In the genomic region with DNA sequence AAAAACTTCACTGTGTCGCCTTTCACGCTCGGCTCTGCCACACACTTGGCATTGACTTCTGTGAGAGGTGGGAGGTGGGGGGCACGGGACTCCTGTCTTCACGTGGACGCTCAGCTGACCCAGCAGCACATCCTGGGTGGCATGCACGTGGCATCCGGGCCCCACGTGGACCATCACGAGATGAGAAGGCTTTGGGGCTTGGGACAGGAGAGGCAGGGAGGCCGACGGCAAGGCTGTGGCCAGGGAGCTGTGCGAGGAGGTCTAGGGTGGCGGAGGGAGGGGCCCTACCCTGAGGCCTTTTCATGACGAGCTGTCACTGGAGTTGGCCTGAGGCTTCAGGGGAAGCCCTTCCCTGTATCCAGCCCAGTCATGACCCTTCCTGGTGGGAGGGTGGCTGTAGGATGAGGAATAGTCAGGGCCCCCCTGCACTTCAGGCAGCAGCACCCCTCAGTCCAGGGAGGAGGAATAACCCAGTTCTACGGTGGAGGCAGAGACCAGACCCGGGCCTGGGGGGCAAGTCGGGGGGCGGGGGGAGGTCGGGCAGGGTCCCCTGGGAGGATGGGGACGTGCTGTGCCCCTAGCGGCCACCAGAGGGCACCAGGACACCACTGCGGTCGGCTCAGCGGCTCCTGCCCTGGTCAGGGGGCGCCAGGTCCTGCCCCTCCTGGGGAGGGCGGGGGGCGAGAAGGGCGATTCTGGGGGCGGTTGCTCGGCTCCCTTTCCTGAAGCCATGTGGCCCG, we compare ENCODE assay signal across 7 cellular contexts. TPM values are rescaled to one million over a fixed set of nuclear protein-coding genes. Genes with fewer than 3 reads are reported as not detected.
DNase-seq lines count a peak whose midpoint lies in the region; ATAC-seq and TF ChIP-seq lines count a peak whose summit lies in the region.
"Had no signal": no experiment of that assay in that cellular context is flagged by ENCODE, and none has a peak within 500 bp of the region (broad histone marks: within the 10 kb centered on the region; RNA-seq: fewer than 3 reads in every experiment).

No MANE protein-coding gene starts in this region.

- intact Hi-C loops in Calu3 (cut with micrococcal nuclease; ENCODE audit: unreplicated experiment): no loop called here

- ATAC-seq in GM18868 (IDR thresholded peaks at IDR 0.05; ENCODE audit: unreplicated experiment): no peak
- no peak for ATAC-seq in GM21360 (IDR thresholded peaks at IDR 0.05; ENCODE audit: unreplicated experiment)

- H3K36me3 Mint-ChIP-seq in Calu3 (ENCODE audit: insufficient read depth, unreplicated experiment): no peaks in the 10 kb centered on the region
- peaks cover 5% of the 10 kb centered on the region for H3K36me3 Mint-ChIP-seq in chondrocyte (ENCODE audit: low read depth)

- no peak overlapping the region for H3K27ac Mint-ChIP-seq in Calu3 (ENCODE audit: unreplicated experiment)
- no peak overlapping the region for H3K27ac Mint-ChIP-seq in chondrocyte (ENCODE audit: unreplicated experiment)

- H3K4me3 ChIP-seq in retinal pigment epithelial cell (ENCODE audit: low read length): no peak overlapping the region

- CTCF ChIA-PET in Calu3 (lab: Charles Lee): interaction anchor here (0.7 to 2.9 kb wide), 2 partner anchors 18 to 80 kb away, joined by 3 to 9 read pairs; no protein-coding TSS in a partner anchor

- in situ Hi-C loops in SK-MEL-5 (cut with HindIII; ENCODE audit: low pct_unique_long_range_greater_than_20kb, low sequenced_read_pairs): no loop called here

- TF ChIP-seq CTCF in Calu3 (IDR thresholded peaks at IDR 0.05; ENCODE audit: unreplicated experiment): peak; percentile 97
- TF ChIP-seq CTCF in chondrocyte (IDR thresholded peaks at IDR 0.05): peak; percentile 97
- TF ChIP-seq CTCF in retinal pigment epithelial cell (conservative IDR thresholded peaks at IDR 0.05; ENCODE audit: low read depth, low read length): peak; percentile 75

- DNase-seq in Calu3 (peak; percentile 57), SK-MEL-5 (ENCODE audit: low read depth, low spot score) (peak; percentile 36), chondrocyte (ENCODE audit: low spot score) (no peak), retinal pigment epithelial cell (ENCODE audit: low read depth) (no peak)

- no peaks in the 10 kb centered on the region for H3K4me1 Mint-ChIP-seq in Calu3 (ENCODE audit: low read depth, unreplicated experiment)
- no peaks in the 10 kb centered on the region for H3K4me1 Mint-ChIP-seq in chondrocyte (ENCODE audit: low read depth)

- no TSS peak for BruUV-seq in Calu3 (replicated peaks; lab: Mats Ljungman, UMichigan)

- H3K9me3 Mint-ChIP-seq in Calu3 (ENCODE audit: low read depth, unreplicated experiment) (no peaks in the 10 kb centered on the region), chondrocyte (ENCODE audit: low read depth) (peaks cover 6% of the 10 kb centered on the region)

- H3K27me3 Mint-ChIP-seq in Calu3 (ENCODE audit: unreplicated experiment): peaks cover 43% of the 10 kb centered on the region
- H3K27me3 Mint-ChIP-seq in chondrocyte (ENCODE audit: low read depth): peaks cover 5% of the 10 kb centered on the region

- peak overlapping the region; percentile 26 for H3K4me3 Mint-ChIP-seq in Calu3 (ENCODE audit: low read depth, unreplicated experiment)
- no peak overlapping the region for H3K4me3 Mint-ChIP-seq in chondrocyte (ENCODE audit: unreplicated experiment)

RNA-seq across cellular contexts. Expression of a gene that starts 2.0 kb away (rescaled TPM):
- total RNA-seq in Calu3 (2022) (not detected in 2 replicates), chondrocyte (0.12 to 0.37 TPM (median 0.31 TPM) in 3 replicates)
- 0.85 and 1.3 TPM in 2 replicates for total RNA-seq in SK-MEL-5 (2014; rRNA removed; shearing (Covaris generic))
- polyA plus RNA-seq in SK-MEL-5 (2015; cell fraction: cytosol; rRNA removed): 0.42 and 0.81 TPM in 2 replicates
- polyA plus RNA-seq in SK-MEL-5 (2015; cell fraction: nucleus; rRNA removed): 0.60 TPM in 1 of 2 replicates, not detected in the other
- total RNA-seq: LHCN-M2 had no signal

RNA-seq across cellular contexts. Expression of a gene that starts 16.0 kb away (rescaled TPM):
- total RNA-seq in Calu3 (2022) (35.5 and 51.3 TPM in 2 replicates), chondrocyte (56.6 to 137 TPM (median 136 TPM) in 3 replicates)
- total RNA-seq in SK-MEL-5 (2014; rRNA removed; shearing (Covaris generic)): 4.8 and 8.4 TPM in 2 replicates
- polyA plus RNA-seq in SK-MEL-5 (2015; cell fraction: cytosol; rRNA removed): 5.6 and 5.8 TPM in 2 replicates
- 30.8 and 42.4 TPM in 2 replicates for polyA plus RNA-seq in SK-MEL-5 (2015; cell fraction: nucleus; rRNA removed)

RNA-seq across cellular contexts. Expression of a gene that starts 17.6 kb away (rescaled TPM):
- 11.9 and 16.2 TPM in 2 replicates for total RNA-seq in Calu3 (2022)
- 0.03 and 0.11 TPM in 2 replicates for total RNA-seq in SK-MEL-5 (2014; rRNA removed; shearing (Covaris generic))
- polyA plus RNA-seq in SK-MEL-5 (2015; cell fraction: cytosol; rRNA removed): 1.1 and 2.4 TPM in 2 replicates
- polyA plus RNA-seq in SK-MEL-5 (2015; cell fraction: nucleus; rRNA removed): 5.9 and 9.6 TPM in 2 replicates
- total RNA-seq in chondrocyte: 0.17 to 0.73 TPM (median 0.38 TPM) in 3 replicates

RNA-seq across cellular contexts. Expression of a gene that starts 23.5 kb away (rescaled TPM):
- total RNA-seq in Calu3 (2022) (27.1 and 27.8 TPM in 2 replicates), chondrocyte (17.4 to 24.3 TPM (median 19.1 TPM) in 3 replicates)
- total RNA-seq in SK-MEL-5 (2014; rRNA removed; shearing (Covaris generic)): 5.3 and 6.3 TPM in 2 replicates
- polyA plus RNA-seq in SK-MEL-5 (2015; cell fraction: cytosol; rRNA removed): 10.2 and 10.4 TPM in 2 replicates
- 213 and 255 TPM in 2 replicates for polyA plus RNA-seq in SK-MEL-5 (2015; cell fraction: nucleus; rRNA removed)

RNA-seq across cellular contexts. Expression of a gene that starts 24.9 kb away (rescaled TPM):
- 98.6 and 107 TPM in 2 replicates for total RNA-seq in Calu3 (2022)
- 117 and 123 TPM in 2 replicates for total RNA-seq in SK-MEL-5 (2014; rRNA removed; shearing (Covaris generic))
- polyA plus RNA-seq in SK-MEL-5 (2015; cell fraction: cytosol; rRNA removed): 121 and 129 TPM in 2 replicates
- 131 and 142 TPM in 2 replicates for polyA plus RNA-seq in SK-MEL-5 (2015; cell fraction: nucleus; rRNA removed)
- total RNA-seq in chondrocyte: 50.6 to 63.8 TPM (median 52.0 TPM) in 3 replicates

Comparison
In these comparisons a context has a peak if more than half of its experiments do, and no peak if none do; other contexts are left out.
1. DNase-seq: peak in Calu3 (single experiment) and SK-MEL-5 (single experiment); none in chondrocyte (single experiment) and retinal pigment epithelial cell (single experiment).
2. Peak in every context shown above with its lines, with median percentiles within 50 percentile points of each other: CTCF ChIP-seq.